ENCODE assay signal across 1 cellular context in the genomic region with DNA sequence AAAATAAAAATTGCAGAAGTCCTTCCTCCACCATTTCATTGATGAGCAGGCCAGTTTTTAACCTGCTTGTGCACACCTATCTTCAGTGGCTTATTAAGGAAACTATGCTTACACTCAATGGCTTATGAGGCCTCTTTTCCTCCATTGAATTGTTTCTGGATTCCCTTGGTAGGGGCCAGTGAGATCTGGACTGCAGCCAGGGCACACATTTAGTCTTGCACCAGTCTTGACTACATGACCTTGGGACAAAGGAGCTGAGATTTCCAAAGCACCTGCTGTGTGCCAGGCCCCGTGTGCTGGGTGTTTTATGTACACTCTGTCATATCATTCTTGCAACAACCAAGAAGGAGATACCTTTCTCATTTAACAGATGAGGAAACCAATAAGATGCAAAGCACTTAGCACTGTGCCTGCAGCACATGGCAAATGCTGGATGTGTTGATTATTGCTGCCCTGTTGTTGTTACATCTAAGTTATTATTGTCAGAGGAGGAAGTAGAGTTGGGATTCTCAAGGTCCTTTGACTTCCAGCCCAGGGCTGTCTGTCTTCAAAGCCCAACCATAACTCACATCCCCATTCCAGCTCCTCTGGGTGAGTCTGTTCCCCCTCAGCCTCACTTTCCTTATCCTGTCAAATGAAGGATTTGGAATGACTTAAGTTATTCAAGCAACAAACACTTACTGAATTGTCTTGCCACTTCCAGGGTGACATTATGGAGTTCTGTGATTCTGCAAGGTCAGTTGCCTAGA.
TF ChIP-seq lines count a peak whose summit lies in the region.

No MANE protein-coding gene starts in this region.

TF ChIP-seq in HepG2, 621 proteins besides CTCF, POLR2A, EP300 and RAD21:
- TF ChIP-seq ZNF780A (CRISPR knock-in tag; IDR thresholded peaks at IDR 0.05) (no peak), REL (CRISPR knock-in tag; conservative IDR thresholded peaks at IDR 0.05) (no peak), RFX1 (IDR thresholded peaks at IDR 0.05) (no peak), ZNF816 (CRISPR knock-in tag; IDR thresholded peaks at IDR 0.05; ENCODE audit: borderline replicate concordance) (no peak), ZNF660 (CRISPR knock-in tag; IDR thresholded peaks at IDR 0.05; ENCODE audit: borderline replicate concordance, low read depth) (no peak), EEA1 (CRISPR knock-in tag; IDR thresholded peaks at IDR 0.05; ENCODE audit: borderline replicate concordance) (no peak), ZNF44 (CRISPR knock-in tag; IDR thresholded peaks at IDR 0.05) (no peak), SOX13 (IDR thresholded peaks at IDR 0.05) (no peak), SOX13 (CRISPR knock-in tag; conservative IDR thresholded peaks at IDR 0.05 in 1 of 2, IDR thresholded peaks at IDR 0.05 in 1 of 2) (no peak), ZNF615 (CRISPR knock-in tag; IDR thresholded peaks at IDR 0.05; ENCODE audit: borderline replicate concordance) (no peak)
- TF ChIP-seq, protein P1, sequence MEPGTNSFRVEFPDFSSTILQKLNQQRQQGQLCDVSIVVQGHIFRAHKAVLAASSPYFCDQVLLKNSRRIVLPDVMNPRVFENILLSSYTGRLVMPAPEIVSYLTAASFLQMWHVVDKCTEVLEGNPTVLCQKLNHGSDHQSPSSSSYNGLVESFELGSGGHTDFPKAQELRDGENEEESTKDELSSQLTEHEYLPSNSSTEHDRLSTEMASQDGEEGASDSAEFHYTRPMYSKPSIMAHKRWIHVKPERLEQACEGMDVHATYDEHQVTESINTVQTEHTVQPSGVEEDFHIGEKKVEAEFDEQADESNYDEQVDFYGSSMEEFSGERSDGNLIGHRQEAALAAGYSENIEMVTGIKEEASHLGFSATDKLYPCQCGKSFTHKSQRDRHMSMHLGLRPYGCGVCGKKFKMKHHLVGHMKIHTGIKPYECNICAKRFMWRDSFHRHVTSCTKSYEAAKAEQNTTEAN (CRISPR knock-in tag; conservative IDR thresholded peaks at IDR 0.05): no peak
